25 cellular contexts compared by ENCODE assay signal in genomic region chr3:28623106-28623505, GRCh38.
DNase-seq lines count a peak whose midpoint lies in the region; ATAC-seq, FAIRE-seq and TF ChIP-seq lines count a peak whose summit lies in the region.
"Had no signal": no experiment of that assay in that cellular context is flagged by ENCODE, and none has a peak within 500 bp of the region (broad histone marks: within the 10 kb centered on the region; RNA-seq: fewer than 3 reads in every experiment).

No MANE protein-coding gene starts in this region.

- TF ChIP-seq CTCF in astrocyte (IDR thresholded peaks at IDR 0.05; ENCODE audit: insufficient read depth, low read depth, low read length) (no peak), thyroid gland (IDR thresholded peaks at IDR 0.05) (peak in 1 of 6 experiments; percentile 16)

- H4K20me1 ChIP-seq in astrocyte (ENCODE audit: insufficient read depth, low read length): no peaks in the 10 kb centered on the region
- H4K20me1 ChIP-seq: BLaER1 had no signal

- DNase-seq in astrocyte (ENCODE audit: low read depth) (peak; percentile 1), astrocyte of the hippocampus (ENCODE audit: low read depth, low spot score) (peak; percentile 63), thyroid gland (peak; percentile 46 to 70), GM03348 (ENCODE audit: low spot score) (no peak)
- DNase-seq: 8988T; ACHN; BE2C; C1 segment of cervical spinal cord; CD4-positive, alpha-beta memory T cell; CD4-positive, CD25-positive, alpha-beta regulatory T cell; CD8-positive, alpha-beta memory T cell; COR-L47; DMS 273 treated with DMSO at 0.1 percent for 48 hours; DMS153; DMS53; DMS79; DND-41; EL; GDM1 had no signal

- no peaks in the 10 kb centered on the region for H3K79me2 ChIP-seq in astrocyte (ENCODE audit: insufficient read depth, low read length)

- no peak for ATAC-seq in HG03571 (IDR thresholded peaks at IDR 0.05; ENCODE audit: unreplicated experiment)

- H3K27ac ChIP-seq in astrocyte (ENCODE audit: low read depth, low read length) (no peak overlapping the region), thyroid gland (peak overlapping the region in 1 of 3 donors; percentile 23)
- H3K27ac ChIP-seq: BLaER1 had no signal

- H3K4me1 Mint-ChIP-seq in astrocyte (ENCODE audit: low read depth, unreplicated experiment): peaks cover under 1% of the 10 kb centered on the region
- H3K4me1 Mint-ChIP-seq: CD14-positive monocyte; CD4-positive, alpha-beta memory T cell; CD4-positive, CD25-positive, alpha-beta regulatory T cell; CD8-positive, alpha-beta memory T cell had no signal

- H3K4me2 ChIP-seq in astrocyte (ENCODE audit: low read length): no peak overlapping the region
- H3K4me2 ChIP-seq: BLaER1 had no signal

- no peak overlapping the region for H3K27ac Mint-ChIP-seq in astrocyte (ENCODE audit: unreplicated experiment)
- H3K27ac Mint-ChIP-seq: CD14-positive monocyte; CD4-positive, alpha-beta memory T cell; CD4-positive, CD25-positive, alpha-beta regulatory T cell; CD8-positive, alpha-beta memory T cell had no signal

- no peak overlapping the region for H3K9ac ChIP-seq in astrocyte (ENCODE audit: low read length)
- H3K9ac ChIP-seq: BLaER1 had no signal

- TF ChIP-seq POLR2A in thyroid gland (IDR thresholded peaks at IDR 0.05): no peak

- no peak overlapping the region for H3K4me3 Mint-ChIP-seq in astrocyte (ENCODE audit: unreplicated experiment)
- H3K4me3 Mint-ChIP-seq: CD14-positive monocyte; CD4-positive, CD25-positive, alpha-beta regulatory T cell; CD8-positive, alpha-beta memory T cell had no signal

- H3K4me3 ChIP-seq in astrocyte (ENCODE audit: insufficient read depth, low read depth, low read length) (no peak overlapping the region), thyroid gland (replicated peaks in 1 of 3) (no peak overlapping the region)
- H3K4me3 ChIP-seq: BLaER1 had no signal

- intact Hi-C loops in thyroid gland (cut with DNase I): no loop called here

- no peaks in the 10 kb centered on the region for H3K27me3 Mint-ChIP-seq in astrocyte (ENCODE audit: low read depth, unreplicated experiment)

- H3K9me3 ChIP-seq in astrocyte (ENCODE audit: insufficient read depth, low read depth, low read length): no peaks in the 10 kb centered on the region
- no peaks in the 10 kb centered on the region for H3K9me3 ChIP-seq in thyroid gland
- H3K9me3 ChIP-seq: BE2C, BLaER1 had no signal

- H3K36me3 ChIP-seq in astrocyte (ENCODE audit: insufficient read depth, low read length) (no peaks in the 10 kb centered on the region), thyroid gland (no peaks in the 10 kb centered on the region)
- H3K36me3 ChIP-seq: BE2C, BLaER1 had no signal

- H3K4me1 ChIP-seq in astrocyte (ENCODE audit: insufficient read depth, low read length) (no peaks in the 10 kb centered on the region), thyroid gland (peaks cover 0 to 15% of the 10 kb centered on the region in 2 donors)
- H3K4me1 ChIP-seq: BE2C, BLaER1 had no signal

- peaks cover 6% of the 10 kb centered on the region for H3K9me3 Mint-ChIP-seq in astrocyte (ENCODE audit: unreplicated experiment)

- no peak for FAIRE-seq in astrocyte (lab: Jason Lieb, UNC)
- FAIRE-seq: A204.1, GM12891, GM19239 had no signal

- H3K36me3 Mint-ChIP-seq in astrocyte (ENCODE audit: low read depth, unreplicated experiment): no peaks in the 10 kb centered on the region
- H3K36me3 Mint-ChIP-seq: CD14-positive monocyte; CD4-positive, alpha-beta memory T cell; CD4-positive, CD25-positive, alpha-beta regulatory T cell; CD8-positive, alpha-beta memory T cell had no signal

- no peak overlapping the region for H2AFZ ChIP-seq in astrocyte (ENCODE audit: low read depth, low read length)

- H3K27me3 ChIP-seq in astrocyte (ENCODE audit: insufficient read depth, low read length) (no peaks in the 10 kb centered on the region), thyroid gland (no peaks in the 10 kb centered on the region)
- H3K27me3 ChIP-seq: BE2C, BLaER1 had no signal

- 71 to 75% methylated on average over 5 of the region's 5 CpGs for WGBS in thyroid gland, 2 donors
